ENCODE assay signal across 9 cellular contexts in genomic region chr2:61978522-61978921, GRCh38.
DNase-seq lines count a peak whose midpoint lies in the region; ATAC-seq and TF ChIP-seq lines count a peak whose summit lies in the region.
"Had no signal": no experiment of that assay in that cellular context is flagged by ENCODE, and none has a peak within 500 bp of the region (broad histone marks: within the 10 kb centered on the region; RNA-seq: fewer than 3 reads in every experiment).

No MANE protein-coding gene starts in this region.

- no peaks in the 10 kb centered on the region for H3K9me3 ChIP-seq in right cardiac atrium (ENCODE audit: control insufficient read depth, low read length)

- H3K27ac ChIP-seq in right cardiac atrium (ENCODE audit: low read length), result no peak overlapping the region

- no peaks in the 10 kb centered on the region for H3K27me3 ChIP-seq in right cardiac atrium (ENCODE audit: control insufficient read depth, insufficient read depth)

- intact Hi-C loops in right cardiac atrium (cut with DNase I), result no loop called here

- ATAC-seq in right cardiac atrium (peak; percentile 79 to 88), HG02981 (IDR thresholded peaks at IDR 0.05; ENCODE audit: unreplicated experiment) (no peak), SK-N-SH treated with all-trans-retinoic acid at 6 μM for 48 hours (no peak), HG03521 (IDR thresholded peaks at IDR 0.05; ENCODE audit: unreplicated experiment) (no peak)

- peaks cover 2% of the 10 kb centered on the region for H3K4me1 ChIP-seq in right cardiac atrium (ENCODE audit: control insufficient read depth, insufficient read depth, low read length)

- DNase-seq in NCI-H345 (lab: John Stamatoyannopoulos, UW), result peak; percentile 14
- no peak for DNase-seq in NCI-H345 treated with DMSO at 0.1 percent for 48 hours (lab: John Stamatoyannopoulos, UW; ENCODE audit: unreplicated experiment)
- DNase-seq in NOMO-1 treated with DMSO at 0.1 percent for 48 hours (lab: John Stamatoyannopoulos, UW; ENCODE audit: unreplicated experiment), result peak; percentile 94
- peak in 1 of 3 donors; percentile 18 for DNase-seq in right cardiac atrium
- DNase-seq in NCI-H2081 treated with DMSO at 0.1 percent for 48 hours (lab: John Stamatoyannopoulos, UW), result no peak
- DNase-seq: endodermal cell had no signal

- H3K4me3 ChIP-seq in right cardiac atrium (ENCODE audit: low read length), result no peak overlapping the region

TF ChIP-seq in SK-N-SH treated with all-trans-retinoic acid at 6 μM for 48 hours, 23 proteins besides CTCF, POLR2A, EP300 and RAD21:
- TF ChIP-seq, protein P1, sequence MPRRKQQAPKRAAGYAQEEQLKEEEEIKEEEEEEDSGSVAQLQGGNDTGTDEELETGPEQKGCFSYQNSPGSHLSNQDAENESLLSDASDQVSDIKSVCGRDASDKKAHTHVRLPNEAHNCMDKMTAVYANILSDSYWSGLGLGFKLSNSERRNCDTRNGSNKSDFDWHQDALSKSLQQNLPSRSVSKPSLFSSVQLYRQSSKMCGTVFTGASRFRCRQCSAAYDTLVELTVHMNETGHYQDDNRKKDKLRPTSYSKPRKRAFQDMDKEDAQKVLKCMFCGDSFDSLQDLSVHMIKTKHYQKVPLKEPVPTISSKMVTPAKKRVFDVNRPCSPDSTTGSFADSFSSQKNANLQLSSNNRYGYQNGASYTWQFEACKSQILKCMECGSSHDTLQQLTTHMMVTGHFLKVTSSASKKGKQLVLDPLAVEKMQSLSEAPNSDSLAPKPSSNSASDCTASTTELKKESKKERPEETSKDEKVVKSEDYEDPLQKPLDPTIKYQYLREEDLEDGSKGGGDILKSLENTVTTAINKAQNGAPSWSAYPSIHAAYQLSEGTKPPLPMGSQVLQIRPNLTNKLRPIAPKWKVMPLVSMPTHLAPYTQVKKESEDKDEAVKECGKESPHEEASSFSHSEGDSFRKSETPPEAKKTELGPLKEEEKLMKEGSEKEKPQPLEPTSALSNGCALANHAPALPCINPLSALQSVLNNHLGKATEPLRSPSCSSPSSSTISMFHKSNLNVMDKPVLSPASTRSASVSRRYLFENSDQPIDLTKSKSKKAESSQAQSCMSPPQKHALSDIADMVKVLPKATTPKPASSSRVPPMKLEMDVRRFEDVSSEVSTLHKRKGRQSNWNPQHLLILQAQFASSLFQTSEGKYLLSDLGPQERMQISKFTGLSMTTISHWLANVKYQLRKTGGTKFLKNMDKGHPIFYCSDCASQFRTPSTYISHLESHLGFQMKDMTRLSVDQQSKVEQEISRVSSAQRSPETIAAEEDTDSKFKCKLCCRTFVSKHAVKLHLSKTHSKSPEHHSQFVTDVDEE (CRISPR knock-in tag; IDR thresholded peaks at IDR 0.05), result no peak
- no peak for TF ChIP-seq ZFP3 (CRISPR knock-in tag; IDR thresholded peaks at IDR 0.05)
- no peak for TF ChIP-seq ESRRG (CRISPR knock-in tag; IDR thresholded peaks at IDR 0.05)
- no peak for TF ChIP-seq GLIS3 (CRISPR knock-in tag; IDR thresholded peaks at IDR 0.05)

Comparison
In these comparisons a context has a peak if more than half of its experiments do, and no peak if none do; other contexts are left out.
1. DNase-seq: peak in NCI-H345 (single experiment) and NOMO-1 treated with DMSO at 0.1 percent for 48 hours (single experiment); none in NCI-H345 treated with DMSO at 0.1 percent for 48 hours (single experiment) and NCI-H2081 treated with DMSO at 0.1 percent for 48 hours (single experiment).
2. ATAC-seq: peak in right cardiac atrium (2 of 2); none in HG02981 (single experiment), SK-N-SH treated with all-trans-retinoic acid at 6 μM for 48 hours (single experiment) and HG03521 (single experiment).